In the genomic region with DNA sequence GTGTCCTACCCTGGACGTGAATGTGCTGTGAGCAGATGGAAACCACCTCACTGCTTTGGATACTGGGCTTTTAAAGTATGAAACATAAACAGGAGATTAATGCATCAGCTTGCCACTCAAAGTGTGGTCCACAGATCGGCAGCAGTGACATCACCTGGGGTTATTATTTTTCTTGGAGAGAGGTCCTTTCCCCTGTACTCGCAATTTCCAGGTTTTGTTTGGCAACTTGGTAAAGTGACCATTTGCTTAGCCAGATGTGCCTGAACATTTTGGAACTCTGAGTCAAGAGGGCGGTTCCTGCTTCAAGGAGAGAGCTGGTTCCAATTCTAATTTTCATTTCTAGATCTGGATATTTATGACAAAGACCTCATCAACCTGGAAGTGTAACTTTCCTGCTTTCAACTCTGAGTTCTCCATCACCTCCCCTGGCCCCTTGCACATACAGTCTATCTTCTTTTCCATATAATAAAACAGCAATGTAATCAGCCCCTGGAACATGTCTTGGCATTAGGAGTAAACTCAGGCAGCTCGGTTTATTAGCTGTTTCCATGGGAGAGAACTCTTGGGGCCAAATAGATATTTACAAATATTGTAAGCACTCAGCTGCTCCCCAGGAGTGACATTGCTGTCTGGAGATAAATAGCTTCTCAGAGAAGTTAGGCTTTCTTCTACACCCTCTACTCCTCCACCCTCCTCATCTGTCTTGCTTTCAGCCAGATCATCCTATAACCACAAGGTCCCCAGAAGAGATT, we compare ENCODE assay signal across 18 cellular contexts.
DNase-seq lines count a peak whose midpoint lies in the region; ATAC-seq and TF ChIP-seq lines count a peak whose summit lies in the region.
"Had no signal": no experiment of that assay in that cellular context is flagged by ENCODE, and none has a peak within 500 bp of the region (broad histone marks: within the 10 kb centered on the region; RNA-seq: fewer than 3 reads in every experiment).

No MANE protein-coding gene starts in this region.

- no TSS peak for BruUV-seq in A673 (replicated peaks; lab: Mats Ljungman, UMichigan)

- H3K4me3 ChIP-seq in fibroblast of the aortic adventitia (ENCODE audit: low read depth, low read length) = no peak overlapping the region
- no peak overlapping the region for H3K4me3 ChIP-seq in A673 (ENCODE audit: low read depth, low read length, poor library complexity, severe bottlenecking)
- H3K4me3 ChIP-seq: GM12878, lung, right lobe of liver, upper lobe of left lung had no signal

- H3K27ac ChIP-seq in A673 (ENCODE audit: low read depth, low read length, poor library complexity, severe bottlenecking) = no peak overlapping the region
- H3K27ac ChIP-seq: right lobe of liver had no signal

- POLR2A ChIA-PET in A673 (lab: Charles Lee; ENCODE audit: low non-redundant PET) = no interaction called here

- H3K27me3 ChIP-seq in A673 (replicated peaks; ENCODE audit: insufficient read depth, low read depth, low read length, poor library complexity) = no peaks in the 10 kb centered on the region
- H3K27me3 ChIP-seq: right lobe of liver, upper lobe of left lung had no signal

- H3K4me1 ChIP-seq in A673 (ENCODE audit: insufficient read depth, low read length, poor library complexity, severe bottlenecking) = no peaks in the 10 kb centered on the region
- H3K4me1 ChIP-seq: upper lobe of left lung had no signal

- peaks cover 24% of the 10 kb centered on the region for H3K9me3 ChIP-seq in A673 (ENCODE audit: low read depth, low read length, poor library complexity, severe bottlenecking)
- H3K9me3 ChIP-seq: right lobe of liver had no signal

- TF ChIP-seq CTCF in fibroblast of the aortic adventitia (IDR thresholded peaks at IDR 0.05; ENCODE audit: insufficient read depth, low read length) (no peak), A673 (conservative IDR thresholded peaks at IDR 0.05; ENCODE audit: low read depth, low read length) (no peak)

- intact Hi-C loops in sciatic nerve (cut with DNase I) = loop anchor here (1.0 kb wide), 1 partner anchor 26 kb away; no protein-coding TSS in a partner anchor
- intact Hi-C loops in A673 (cut with micrococcal nuclease; ENCODE audit: unreplicated experiment) = no loop called here

- ATAC-seq in sciatic nerve (peak; percentile 83), HG02884 (IDR thresholded peaks at IDR 0.05; ENCODE audit: unreplicated experiment) (no peak)
- ATAC-seq: GM12878, right lobe of liver had no signal

- CTCF ChIA-PET in A673 (lab: Charles Lee) = no interaction called here

- H3K36me3 ChIP-seq in A673 (ENCODE audit: insufficient read depth, low read length, poor library complexity, severe bottlenecking) = no peaks in the 10 kb centered on the region
- H3K36me3 ChIP-seq: right lobe of liver, upper lobe of left lung had no signal

- DNase-seq in ELR (ENCODE audit: low read depth) (peak; percentile 47), RPMI7951 (ENCODE audit: low read depth) (peak; percentile 85), fibroblast of the aortic adventitia (ENCODE audit: low read depth) (peak; percentile 84), sciatic nerve (ENCODE audit: low spot score) (no peak), CD1c-positive myeloid dendritic cell (ENCODE audit: extremely low spot score) (no peak), A673 (ENCODE audit: low spot score) (no peak), NCI-H1048 (lab: John Stamatoyannopoulos, UW) (no peak)
- DNase-seq: activated CD4-positive, alpha-beta T cell treated with anti-CD3 and anti-CD28 coated beads, Interleukin-2, amount 50 U/mL, for 4 hours; DND-41; KBM-7; NCI-H1436; NCI-H446 treated with DMSO at 0.1 percent for 48 hours; right lobe of liver; stimulated activated CD4-positive, alpha-beta T cell treated with anti-CD3 and anti-CD28 coated beads, Interleukin-4, amount 100 ng/mL, for 4 hours; upper lobe of left lung had no signal

Comparison
In these comparisons a context has a peak if more than half of its experiments do, and no peak if none do; other contexts are left out.
1. DNase-seq: peak in ELR (single experiment), RPMI7951 (single experiment) and fibroblast of the aortic adventitia (single experiment); none in sciatic nerve (single experiment), CD1c-positive myeloid dendritic cell (single experiment), A673 (single experiment) and NCI-H1048 (single experiment).